ENCODE assay signal across 33 cellular contexts in the genomic region with DNA sequence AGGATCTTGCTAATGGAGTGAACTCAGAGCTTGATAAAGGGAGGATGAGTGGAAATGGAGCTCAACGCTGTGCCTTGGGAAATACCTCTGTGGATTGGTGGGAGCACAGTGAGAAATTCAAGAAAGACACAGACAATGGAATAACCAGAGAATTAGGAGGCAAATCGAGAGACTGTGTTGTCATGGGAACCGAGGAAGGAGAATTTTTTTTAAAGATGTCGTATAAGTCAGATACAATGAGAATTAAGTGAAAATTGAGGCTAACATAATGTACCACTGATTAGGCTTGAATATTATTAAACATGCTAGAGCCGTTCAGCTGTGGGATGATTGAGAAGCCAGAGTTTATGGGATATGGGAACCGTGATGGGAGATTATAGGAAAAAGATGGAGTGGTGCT.
"Had no signal": no experiment of that assay in that cellular context is flagged by ENCODE, and none has a peak within 500 bp of the region (broad histone marks: within the 10 kb centered on the region; RNA-seq: fewer than 3 reads in every experiment).

No MANE protein-coding gene starts in this region.

- DNase-seq: activated B cell treated with CpG ODN at 0.5 μM for 24 hours; activated CD4-positive, alpha-beta T cell treated with anti-CD3 and anti-CD28 coated beads for 4 hours; activated CD4-positive, alpha-beta T cell treated with anti-CD3 and anti-CD28 coated beads, Interleukin-2, amount 50 U/mL, for 1 hour; activated CD4-positive, CD25-positive, alpha-beta regulatory T cell treated with anti-CD3 and anti-CD28 coated beads, Interleukin-2, amount 50 U/mL, for 72 hours; activated CD8-positive, alpha-beta memory T cell treated with anti-CD3 and anti-CD28 coated beads, Interleukin-2, amount 50 U/mL, for 4 hours; activated gamma-delta T cell treated with Interleukin-2 at 50 U/mL for 16 hours; activated naive CD4-positive, alpha-beta T cell treated with anti-CD3 and anti-CD28 coated beads for 36 hours; activated T-cell treated with anti-CD3 and anti-CD28 coated beads for 4 hours; activated T-cell treated with anti-CD3 and anti-CD28 coated beads, Interleukin-2, amount 50 U/mL, for 4 hours; adrenal gland; body of pancreas; Karpas-422; NCI-H1048; NCI-H1105 treated with DMSO at 0.1 percent for 48 hours; NCI-H1436; NCI-H187 treated with DMSO at 0.1 percent for 48 hours; NCI-H2081; NCI-H345; NCI-H524 treated with DMSO at 0.1 percent for 48 hours; NK-92 treated with Interleukin-12 subunit alpha and Interleukin-12 subunit beta, amount 100 ng/mL, for 24 hours; PC-3; Peyer's patch; RPMI8226; SHP77 treated with DMSO at 0.1 percent for 48 hours; SK-N-SH; T-helper 1 cell; T-helper 2 cell; T-helper 9 cell had no signal

- H3K9me2 ChIP-seq: SK-N-SH had no signal

- H3K9me3 Mint-ChIP-seq: activated T-cell treated with anti-CD3 and anti-CD28 coated beads, Interleukin-2, amount 50 U/mL, for 4 hours had no signal

- H3K4me3 Mint-ChIP-seq: activated B cell treated with CpG ODN at 0.5 μM for 24 hours; activated CD4-positive, alpha-beta memory T cell treated with anti-CD3 and anti-CD28 coated beads for 36 hours; activated naive CD4-positive, alpha-beta T cell treated with anti-CD3 and anti-CD28 coated beads for 36 hours; activated T-cell treated with anti-CD3 and anti-CD28 coated beads, Interleukin-2, amount 50 U/mL, for 4 hours; activated T-helper 1 cell treated with anti-CD3 and anti-CD28 coated beads, Interleukin-12 subunit alpha, Interleukin-12 subunit beta, Interleukin-2, Interleukin-4 antibody, amounts not matched to agents 30 ng/mL and 10 ng/mL and 1 ng/mL, durations not matched to agents 14 hours and 24 hours and 36 hours had no signal

- H3K4me3 ChIP-seq: adrenal gland, body of pancreas, breast epithelium, Peyer's patch, SJSA1 had no signal

- H3K36me3 ChIP-seq: adrenal gland, breast epithelium, Peyer's patch, SJSA1 had no signal

- H3K4me1 ChIP-seq: body of pancreas had no signal

- H3K27me3 Mint-ChIP-seq: activated B cell treated with CpG ODN at 0.5 μM for 24 hours; activated CD4-positive, alpha-beta memory T cell treated with anti-CD3 and anti-CD28 coated beads for 36 hours had no signal

- H3K27ac ChIP-seq: adrenal gland, body of pancreas, breast epithelium, Peyer's patch, SJSA1, VCaP had no signal

- H3K27me3 ChIP-seq: adrenal gland, body of pancreas, breast epithelium, Peyer's patch, SJSA1 had no signal

- ATAC-seq: body of pancreas, PC-3 had no signal

- H3K4me2 ChIP-seq: SK-N-SH had no signal

- H3K9ac ChIP-seq: SK-N-SH had no signal

- H3K27ac Mint-ChIP-seq: activated B cell treated with CpG ODN at 0.5 μM for 24 hours had no signal

- H3K9me3 ChIP-seq: adrenal gland, body of pancreas, breast epithelium, Peyer's patch, SJSA1, SK-N-SH had no signal
